ENCODE assay signal across 14 cellular contexts in genomic region chr15:85772668-85773067, GRCh38. TPM values are rescaled to one million over a fixed set of nuclear protein-coding genes. Genes with fewer than 3 reads are reported as not detected.
DNase-seq lines count a peak whose midpoint lies in the region; ATAC-seq and TF ChIP-seq lines count a peak whose summit lies in the region.
"Had no signal": no experiment of that assay in that cellular context is flagged by ENCODE, and none has a peak within 500 bp of the region (broad histone marks: within the 10 kb centered on the region; RNA-seq: fewer than 3 reads in every experiment).

No MANE protein-coding gene starts in this region.

- H3K9me3 ChIP-seq in neural progenitor cell (ENCODE audit: low read depth): no peaks in the 10 kb centered on the region
- no peaks in the 10 kb centered on the region for H3K9me3 ChIP-seq in aorta (ENCODE audit: control insufficient read depth, low read length)
- H3K9me3 ChIP-seq in thyroid gland: no peaks in the 10 kb centered on the region

- H3K79me2 ChIP-seq in neural progenitor cell (ENCODE audit: low read depth): peaks cover 97% of the 10 kb centered on the region

- TF ChIP-seq POLR2A in thyroid gland (IDR thresholded peaks at IDR 0.05): no peak

- H3K4me1 Mint-ChIP-seq in stimulated activated naive CD8-positive, alpha-beta T cell treated with anti-CD3 and anti-CD28 coated beads, Interleukin-15, amount 100 ng/mL, for 72 hours: peaks cover 10% of the 10 kb centered on the region
- H3K4me1 Mint-ChIP-seq in neural progenitor cell: peaks cover 37% of the 10 kb centered on the region

- H3K36me3 Mint-ChIP-seq in neural progenitor cell: peaks cover 43% of the 10 kb centered on the region
- H3K36me3 Mint-ChIP-seq: immature natural killer cell had no signal

- WGBS in aorta, 2 donors: 46 to 52% methylated on average over 9 of the region's 9 CpGs
- WGBS in thyroid gland, 2 donors: 88 to 89% methylated on average over 8 to 9 of the region's 9 CpGs

- no peak for TF ChIP-seq CTCF in neural progenitor cell (IDR thresholded peaks at IDR 0.05)
- no peak for TF ChIP-seq CTCF in thyroid gland (IDR thresholded peaks at IDR 0.05)

- no peaks in the 10 kb centered on the region for H3K36me3 ChIP-seq in neural progenitor cell
- H3K36me3 ChIP-seq in aorta (ENCODE audit: control insufficient read depth in 1 of 2, insufficient read depth in 2 of 2, low read length in 1 of 2): no peaks in the 10 kb centered on the region
- no peaks in the 10 kb centered on the region for H3K36me3 ChIP-seq in thyroid gland

- H3K4me1 ChIP-seq in neural progenitor cell (peaks cover 3% of the 10 kb centered on the region), aorta (ENCODE audit: control insufficient read depth in 1 of 2, insufficient read depth in 2 of 2, low read length in 2 of 2) (no peaks in the 10 kb centered on the region), thyroid gland (peaks cover 31 to 43% of the 10 kb centered on the region in 2 donors)

- ATAC-seq in stimulated activated naive CD8-positive, alpha-beta T cell treated with anti-CD3 and anti-CD28 coated beads, Interleukin-15, amount 100 ng/mL, for 72 hours: no peak
- ATAC-seq in stimulated activated naive CD8-positive, alpha-beta T cell treated with anti-CD3 and anti-CD28 coated beads, Interleukin-15, Interleukin-2, amounts not matched to agents 100 U/mL and 50 U/mL, for 24 hours: no peak
- ATAC-seq in Right ventricle myocardium inferior (peak; percentile 21), aorta (ENCODE audit: low FRiP score) (peak; percentile 6), HG02852 (IDR thresholded peaks at IDR 0.05; ENCODE audit: unreplicated experiment) (no peak), HG03108 (IDR thresholded peaks at IDR 0.05; ENCODE audit: unreplicated experiment) (no peak)

- no peaks in the 10 kb centered on the region for H3F3A ChIP-seq in neural progenitor cell (ENCODE audit: low read depth)

- H3K9ac ChIP-seq in neural progenitor cell: no peak overlapping the region

- no peak for DNase-seq in stimulated activated naive CD8-positive, alpha-beta T cell treated with anti-CD3 and anti-CD28 coated beads, Interleukin-15, amount 100 ng/mL, for 72 hours
- no peak for DNase-seq in stimulated activated naive CD8-positive, alpha-beta T cell treated with anti-CD3 and anti-CD28 coated beads, Interleukin-15, Interleukin-2, amounts not matched to agents 100 U/mL and 50 U/mL, for 24 hours
- DNase-seq in Right ventricle myocardium inferior (ENCODE audit: missing footprints): peak; percentile 57
- no peak for DNase-seq in neural progenitor cell (ENCODE audit: low spot score)
- no peak for DNase-seq in aorta
- DNase-seq in thyroid gland: no peak
- DNase-seq: dermis blood vessel endothelial cell; DMS53; immature natural killer cell; KG1; stimulated activated CD8-positive, alpha-beta memory T cell treated with anti-CD3 and anti-CD28 coated beads, Interleukin-4, amount 100 ng/mL, for 48 hours; WERI-Rb-1 had no signal

- H3K4me2 ChIP-seq in neural progenitor cell: no peak overlapping the region

- H3K9me3 Mint-ChIP-seq in stimulated activated naive CD8-positive, alpha-beta T cell treated with anti-CD3 and anti-CD28 coated beads, Interleukin-15, amount 100 ng/mL, for 72 hours: no peaks in the 10 kb centered on the region
- peaks cover 18% of the 10 kb centered on the region for H3K9me3 Mint-ChIP-seq in neural progenitor cell
- H3K9me3 Mint-ChIP-seq: immature natural killer cell had no signal

- intact Hi-C loops in Right ventricle myocardium inferior (cut with DNase I): no loop called here
- intact Hi-C loops in aorta (cut with DNase I): loop anchor here in 1 of 2 donors (1.0 kb wide), 1 partner anchor 13 kb away; no protein-coding TSS in a partner anchor
- intact Hi-C loops in thyroid gland (cut with DNase I): no loop called here

- no peak overlapping the region for H3K27ac ChIP-seq in neural progenitor cell
- no peak overlapping the region for H3K27ac ChIP-seq in aorta (ENCODE audit: low read depth in 1 of 2, low read length in 2 of 2)
- H3K27ac ChIP-seq in thyroid gland: peak overlapping the region in 1 of 3 donors; percentile 76
- H3K27ac ChIP-seq: WERI-Rb-1 had no signal

- H3K27me3 ChIP-seq in neural progenitor cell (no peaks in the 10 kb centered on the region), aorta (ENCODE audit: control insufficient read depth in 1 of 2, insufficient read depth in 2 of 2, low read length in 1 of 2) (no peaks in the 10 kb centered on the region), thyroid gland (no peaks in the 10 kb centered on the region)

- H3K4me3 Mint-ChIP-seq in stimulated activated naive CD8-positive, alpha-beta T cell treated with anti-CD3 and anti-CD28 coated beads, Interleukin-15, amount 100 ng/mL, for 72 hours: no peak overlapping the region
- H3K4me3 Mint-ChIP-seq in neural progenitor cell: peak overlapping the region; percentile 25
- H3K4me3 Mint-ChIP-seq: immature natural killer cell had no signal

- no peak overlapping the region for H2AFZ ChIP-seq in neural progenitor cell (replicated peaks)

- H3K27me3 Mint-ChIP-seq in stimulated activated naive CD8-positive, alpha-beta T cell treated with anti-CD3 and anti-CD28 coated beads, Interleukin-15, amount 100 ng/mL, for 72 hours: no peaks in the 10 kb centered on the region
- H3K27me3 Mint-ChIP-seq in neural progenitor cell (ENCODE audit: insufficient read depth, low read depth): peaks cover 6% of the 10 kb centered on the region

- H3K27ac Mint-ChIP-seq in stimulated activated naive CD8-positive, alpha-beta T cell treated with anti-CD3 and anti-CD28 coated beads, Interleukin-15, amount 100 ng/mL, for 72 hours: peak overlapping the region; percentile 89 to 91
- peak overlapping the region; percentile 37 for H3K27ac Mint-ChIP-seq in neural progenitor cell

- peaks cover 61% of the 10 kb centered on the region for H4K20me1 ChIP-seq in neural progenitor cell (ENCODE audit: low read depth)

- H3K4me3 ChIP-seq in neural progenitor cell (no peak overlapping the region), aorta (ENCODE audit: low read length in 2 of 2) (no peak overlapping the region), thyroid gland (replicated peaks in 1 of 3) (no peak overlapping the region)

RNA-seq across cellular contexts. Expression of gene KLHL25, which starts 22.1 kb away (rescaled TPM):
- total RNA-seq in Right ventricle myocardium inferior (4.5 TPM), neural progenitor cell (ENCODE audit: low replicate concordance) (12.1 and 25.3 TPM in 2 replicates), aorta (1 to 10 TPM; 6.4 to 9.2 TPM), thyroid gland (1 to 10 TPM; 4.2 to 8.8 (median 4.8) TPM)
- 1 to 10 TPM; 1.8 to 4.9 TPM for polyA plus RNA-seq in aorta

Comparison
In these comparisons a context has a peak if more than half of its experiments do, and no peak if none do; other contexts are left out.
1. ATAC-seq: peak in Right ventricle myocardium inferior (single experiment) and aorta (single experiment); none in stimulated activated naive CD8-positive, alpha-beta T cell treated with anti-CD3 and anti-CD28 coated beads, Interleukin-15, amount 100 ng/mL, for 72 hours (single experiment), stimulated activated naive CD8-positive, alpha-beta T cell treated with anti-CD3 and anti-CD28 coated beads, Interleukin-15, Interleukin-2, amounts not matched to agents 100 U/mL and 50 U/mL, for 24 hours (single experiment), HG02852 (single experiment) and HG03108 (single experiment).